ENCODE assay signal across 15 cellular contexts in the genomic region with DNA sequence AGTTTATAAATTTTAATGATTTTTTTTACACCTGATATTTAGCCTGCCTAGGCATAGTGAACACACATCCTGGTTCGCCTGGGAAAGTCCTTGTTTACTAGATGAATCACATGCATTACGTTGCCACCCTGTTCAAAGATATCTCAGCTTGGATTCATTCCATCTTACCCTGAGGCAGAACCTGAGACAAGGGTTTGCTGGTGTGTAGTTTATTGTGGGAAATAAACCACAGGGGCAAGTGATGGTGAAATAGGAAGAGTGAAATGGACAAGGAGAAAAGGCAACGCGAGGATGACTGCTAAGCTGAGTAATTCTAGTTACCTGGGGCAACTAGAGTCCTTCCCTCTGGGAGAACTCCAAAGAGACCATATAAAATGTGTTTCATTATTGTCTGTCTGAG.
A peak's percentile ranks its signal among the peaks of the same experiment; 100 is the strongest.
DNase-seq lines count a peak whose midpoint lies in the region; ATAC-seq lines count a peak whose summit lies in the region.
"Had no signal": no experiment of that assay in that cellular context is flagged by ENCODE, and none has a peak within 500 bp of the region (broad histone marks: within the 10 kb centered on the region; RNA-seq: fewer than 3 reads in every experiment).

No MANE protein-coding gene starts in this region.

- DNase-seq in DMS53 (lab: John Stamatoyannopoulos, UW) (peak; percentile 67), HT1080 (ENCODE audit: low read depth) (peak; percentile 95), T1000 (lab: John Stamatoyannopoulos, UW) (peak; percentile 77), iris pigment epithelial cell (ENCODE audit: low read depth) (peak; percentile 21), nucleus accumbens (lab: John Stamatoyannopoulos, UW) (no peak), GF-D8 (lab: John Stamatoyannopoulos, UW) (no peak)
- DNase-seq: activated T-cell treated with anti-CD3 and anti-CD28 coated beads, Interleukin-2, amount 50 U/mL, for 72 hours; DMS 273 treated with DMSO at 0.1 percent for 48 hours; endodermal cell; nephron progenitor cell; stomach; uterus had no signal

- ATAC-seq in HG03045 (IDR thresholded peaks at IDR 0.05; ENCODE audit: unreplicated experiment) (no peak), HG03039 (IDR thresholded peaks at IDR 0.05; ENCODE audit: unreplicated experiment) (no peak)
- ATAC-seq: activated T-cell treated with anti-CD3 and anti-CD28 coated beads, Interleukin-2, amount 50 U/mL, for 72 hours; gastroesophageal sphincter had no signal

Comparison
In these comparisons a context has a peak if more than half of its experiments do, and no peak if none do; other contexts are left out.
1. DNase-seq: peak in DMS53 (single experiment), HT1080 (single experiment), T1000 (single experiment) and iris pigment epithelial cell (single experiment); none in nucleus accumbens (0 of 56) and GF-D8 (single experiment).